Comparison of ENCODE assay signal across 31 cellular contexts in the genomic region with DNA sequence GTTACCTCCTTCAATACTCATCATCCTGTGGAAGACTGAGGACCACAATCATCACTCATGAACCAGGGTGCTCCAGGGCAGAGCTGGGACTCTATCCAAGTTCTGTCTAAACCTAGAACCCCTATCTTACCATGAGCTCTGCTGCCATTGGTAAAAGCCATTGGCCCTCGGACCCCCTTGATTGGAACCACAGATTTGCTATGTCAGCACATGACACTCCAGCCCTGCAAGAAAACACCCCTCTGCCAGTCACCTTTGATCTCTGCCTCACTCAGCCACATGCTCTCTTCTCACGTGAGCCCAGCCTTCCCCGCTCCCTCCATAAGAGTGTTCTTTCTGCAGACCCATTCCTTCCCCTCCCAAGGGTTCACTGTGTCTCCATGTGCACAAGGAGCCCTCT.
"Had no signal": no experiment of that assay in that cellular context is flagged by ENCODE, and none has a peak within 500 bp of the region (broad histone marks: within the 10 kb centered on the region; RNA-seq: fewer than 3 reads in every experiment).

No MANE protein-coding gene starts in this region.

- H3K4me3 ChIP-seq: ovary, psoas muscle, skin epidermis, smooth muscle cell, spleen, thoracic aorta, thyroid gland, tibial nerve, upper lobe of left lung, vagina had no signal

- H3K9me3 ChIP-seq: ovary, psoas muscle, thoracic aorta, thyroid gland, tibial nerve, upper lobe of left lung, vagina had no signal

- H3K27ac Mint-ChIP-seq: naive thymus-derived CD8-positive, alpha-beta T cell; natural killer cell treated with Interleukin-12 subunit alpha and Interleukin-12 subunit beta and Interleukin-15 and Interleukin-18, amount 100 ng/mL, for 72 hours; progenitor cell of endocrine pancreas; stimulated activated memory B cell treated with anti-CD40 and anti-IgM and Interleukin-4, amounts not matched to agents 10 μg/mL and 1 μg/mL and 100 μg/mL, for 72 hours; stimulated activated naive CD8-positive, alpha-beta T cell treated with anti-CD3 and anti-CD28 coated beads, Interleukin-15, amount 100 ng/mL, for 72 hours had no signal

- H3K4me1 ChIP-seq: parathyroid adenoma, psoas muscle, spleen, thyroid gland, tibial nerve, upper lobe of left lung, vagina had no signal

- H3K79me2 ChIP-seq: parathyroid adenoma had no signal

- H3K27ac ChIP-seq: ovary, parathyroid adenoma, psoas muscle, skin epidermis, spleen, thoracic aorta, thyroid gland, tibial nerve, upper lobe of left lung, vagina had no signal

- ATAC-seq: naive thymus-derived CD8-positive, alpha-beta T cell; psoas muscle; right cardiac atrium; sciatic nerve; stimulated activated memory B cell treated with anti-CD40 and anti-IgM and Interleukin-4, amounts not matched to agents 10 μg/mL and 1 μg/mL and 100 μg/mL, for 72 hours; stimulated activated naive CD8-positive, alpha-beta T cell treated with anti-CD3 and anti-CD28 coated beads, Interleukin-15, amount 100 ng/mL, for 72 hours; stimulated activated naive CD8-positive, alpha-beta T cell treated with anti-CD3 and anti-CD28 coated beads, Interleukin-15, Interleukin-2, amounts not matched to agents 100 U/mL and 50 U/mL, for 24 hours had no signal

- DNase-seq: naive thymus-derived CD8-positive, alpha-beta T cell; nephron progenitor cell; occipital lobe; ovary; posterior cingulate gyrus; psoas muscle; right cardiac atrium; spleen; stimulated activated CD4-positive, alpha-beta T cell treated with anti-CD3 and anti-CD28 coated beads, Interleukin-12 subunit alpha, Interleukin-12 subunit beta, amount 100 ng/mL, for 4 hours; stimulated activated CD4-positive, alpha-beta T cell treated with anti-CD3 and anti-CD28 coated beads, Interleukin-1b, Interleukin-23, amount 100 ng/mL, for 48 hours; stimulated activated CD4-positive, alpha-beta T cell treated with anti-CD3 and anti-CD28 coated beads, Interleukin-4, amount 100 ng/mL, for 1 hour; stimulated activated CD4-positive, alpha-beta T cell treated with anti-CD3 and anti-CD28 coated beads, Interleukin-4, amount 100 ng/mL, for 4 hours; stimulated activated CD8-positive, alpha-beta memory T cell treated with anti-CD3 and anti-CD28 coated beads, Interleukin-4, amount 100 ng/mL, for 48 hours; stimulated activated naive CD4-positive, alpha-beta T cell; stimulated activated naive CD8-positive, alpha-beta T cell treated with anti-CD3 and anti-CD28 coated beads, Interleukin-15, amount 100 ng/mL, for 72 hours; stimulated activated naive CD8-positive, alpha-beta T cell treated with anti-CD3 and anti-CD28 coated beads, Interleukin-15, Interleukin-2, amounts not matched to agents 100 U/mL and 50 U/mL, for 24 hours; thyroid gland; trophoblast cell; upper lobe of left lung had no signal

- H3K9me3 Mint-ChIP-seq: natural killer cell treated with Interleukin-12 subunit alpha and Interleukin-12 subunit beta and Interleukin-15 and Interleukin-18, amount 100 ng/mL, for 72 hours; stimulated activated naive CD8-positive, alpha-beta T cell treated with anti-CD3 and anti-CD28 coated beads, Interleukin-15, amount 100 ng/mL, for 72 hours had no signal

- H3K4me1 Mint-ChIP-seq: naive thymus-derived CD8-positive, alpha-beta T cell; stimulated activated memory B cell treated with anti-CD40 and anti-IgM and Interleukin-4, amounts not matched to agents 10 μg/mL and 1 μg/mL and 100 μg/mL, for 72 hours; stimulated activated naive CD8-positive, alpha-beta T cell treated with anti-CD3 and anti-CD28 coated beads, Interleukin-15, amount 100 ng/mL, for 72 hours had no signal

- H3K4me2 ChIP-seq: smooth muscle cell had no signal

- H3K4me3 Mint-ChIP-seq: naive thymus-derived CD8-positive, alpha-beta T cell; natural killer cell treated with Interleukin-12 subunit alpha and Interleukin-12 subunit beta and Interleukin-15 and Interleukin-18, amount 100 ng/mL, for 72 hours; nephron progenitor cell; neural crest cell; stimulated activated memory B cell treated with anti-CD40 and anti-IgM and Interleukin-4, amounts not matched to agents 10 μg/mL and 1 μg/mL and 100 μg/mL, for 72 hours; stimulated activated naive CD8-positive, alpha-beta T cell treated with anti-CD3 and anti-CD28 coated beads, Interleukin-15, amount 100 ng/mL, for 72 hours had no signal

- H3K27me3 ChIP-seq: ovary, spleen, thyroid gland, tibial nerve, upper lobe of left lung, vagina had no signal

- H3K27me3 Mint-ChIP-seq: stimulated activated naive CD8-positive, alpha-beta T cell treated with anti-CD3 and anti-CD28 coated beads, Interleukin-15, amount 100 ng/mL, for 72 hours had no signal

- H3K9ac ChIP-seq: parathyroid adenoma had no signal

- H3K36me3 ChIP-seq: ovary, spleen, thoracic aorta, thyroid gland, tibial nerve, upper lobe of left lung, vagina had no signal

- H2AFZ ChIP-seq: parathyroid adenoma had no signal

- H3K36me3 Mint-ChIP-seq: naive thymus-derived CD8-positive, alpha-beta T cell; natural killer cell treated with Interleukin-12 subunit alpha and Interleukin-12 subunit beta and Interleukin-15 and Interleukin-18, amount 100 ng/mL, for 72 hours; stimulated activated memory B cell treated with anti-CD40 and anti-IgM and Interleukin-4, amounts not matched to agents 10 μg/mL and 1 μg/mL and 100 μg/mL, for 72 hours had no signal

- FAIRE-seq: urothelium cell line had no signal
